9 cellular contexts compared by ENCODE assay signal in the genomic region with DNA sequence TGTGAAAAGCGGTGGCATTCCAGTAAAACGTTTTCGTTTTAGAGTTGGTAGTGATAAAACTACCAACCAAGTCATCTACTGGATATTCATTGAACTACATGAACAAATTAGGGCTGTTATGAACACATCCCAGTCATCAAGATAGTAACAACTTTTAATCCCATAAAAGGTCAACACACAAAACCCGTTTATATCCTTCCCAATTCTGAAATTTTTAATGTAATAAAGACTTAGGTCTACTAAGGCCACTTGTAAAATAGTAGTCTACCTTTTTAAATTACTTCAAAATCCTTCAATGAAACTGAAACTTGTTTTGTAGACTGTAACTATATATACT. TPM values are rescaled to one million over a fixed set of nuclear protein-coding genes. Genes with fewer than 3 reads are reported as not detected.
DNase-seq lines count a peak whose midpoint lies in the region; ATAC-seq and TF ChIP-seq lines count a peak whose summit lies in the region.
"Had no signal": no experiment of that assay in that cellular context is flagged by ENCODE, and none has a peak within 500 bp of the region (broad histone marks: within the 10 kb centered on the region; RNA-seq: fewer than 3 reads in every experiment).

No MANE protein-coding gene starts in this region.

- H3K4me1 Mint-ChIP-seq in T-helper 17 cell = peaks cover 30% of the 10 kb centered on the region
- peaks cover 10% of the 10 kb centered on the region for H3K4me1 Mint-ChIP-seq in glutamatergic neuron (ENCODE audit: low read depth, unreplicated experiment)

- H3K36me3 Mint-ChIP-seq in T-helper 17 cell (ENCODE audit: low read depth) = peaks cover 2% of the 10 kb centered on the region
- no peaks in the 10 kb centered on the region for H3K36me3 Mint-ChIP-seq in glutamatergic neuron (ENCODE audit: unreplicated experiment)

- H3K9ac ChIP-seq in stomach smooth muscle (ENCODE audit: low read length in 2 of 2) = peak overlapping the region in 1 of 2 donors; percentile 89

- H3K4me3 Mint-ChIP-seq in T-helper 17 cell (peak overlapping the region; percentile 97), glutamatergic neuron (ENCODE audit: unreplicated experiment) (peak overlapping the region; percentile 95)

- H3K9me3 Mint-ChIP-seq in glutamatergic neuron (ENCODE audit: unreplicated experiment) = peaks cover 4% of the 10 kb centered on the region

- peak overlapping the region; percentile 49 to 86 for H3K4me3 ChIP-seq in stomach smooth muscle (ENCODE audit: low read length in 2 of 2)

- H3K9me3 ChIP-seq in T-helper 17 cell (ENCODE audit: control insufficient read depth, low read length, poor library complexity, severe bottlenecking) = no peaks in the 10 kb centered on the region
- no peaks in the 10 kb centered on the region for H3K9me3 ChIP-seq in stomach smooth muscle (ENCODE audit: control insufficient read depth in 2 of 2, low read length in 2 of 2)

- peaks cover 6% of the 10 kb centered on the region for H3K4me1 ChIP-seq in stomach smooth muscle (ENCODE audit: control insufficient read depth, insufficient read depth, low read length)

- H3K27ac Mint-ChIP-seq in T-helper 17 cell (peak overlapping the region; percentile 97), glutamatergic neuron (ENCODE audit: unreplicated experiment) (peak overlapping the region; percentile 98)

- peak; percentile 15 for DNase-seq in SKM-1 treated with dmso at 0.1 percent for 144 hours (lab: John Stamatoyannopoulos, UW; ENCODE audit: unreplicated experiment)
- DNase-seq in SKM-1 (lab: John Stamatoyannopoulos, UW; ENCODE audit: unreplicated experiment) = no peak
- no peak for DNase-seq in T-helper 17 cell
- DNase-seq in glutamatergic neuron = no peak
- DNase-seq in NCI-H1105 (lab: John Stamatoyannopoulos, UW) = no peak
- no peak for DNase-seq in CD1c-positive myeloid dendritic cell (ENCODE audit: extremely low spot score)
- DNase-seq in substantia nigra (lab: John Stamatoyannopoulos, UW) = no peak
- DNase-seq: stimulated activated CD4-positive, alpha-beta T cell treated with anti-CD3 and anti-CD28 coated beads, Interleukin-4, amount 100 ng/mL, for 4 hours had no signal

- H3K27me3 Mint-ChIP-seq in T-helper 17 cell = no peaks in the 10 kb centered on the region
- H3K27me3 Mint-ChIP-seq in glutamatergic neuron (ENCODE audit: unreplicated experiment) = no peaks in the 10 kb centered on the region

- ATAC-seq in T-helper 17 cell = no peak

- peaks cover 0 to 3% of the 10 kb centered on the region in 2 donors for H3K36me3 ChIP-seq in stomach smooth muscle (ENCODE audit: control insufficient read depth in 2 of 2, insufficient read depth in 2 of 2, low read length in 2 of 2)

- no peaks in the 10 kb centered on the region for H3K27me3 ChIP-seq in stomach smooth muscle (ENCODE audit: control insufficient read depth in 1 of 2, insufficient read depth in 2 of 2, low read length in 2 of 2)

- no peak for TF ChIP-seq CTCF in glutamatergic neuron (IDR thresholded peaks at IDR 0.05; ENCODE audit: partially characterized antibody, unreplicated experiment)

- no peak overlapping the region for H3K27ac ChIP-seq in stomach smooth muscle (ENCODE audit: low read length)
- no peak overlapping the region for H3K27ac ChIP-seq in substantia nigra (ENCODE audit: low read depth, low read length, poor library complexity, severe bottlenecking)

RNA-seq across cellular contexts. Expression of gene ATAD1, which starts 1.2 kb away (rescaled TPM):
- total RNA-seq in T-helper 17 cell = 10 to 100 TPM; 25.1 to 32.2 TPM
- total RNA-seq in glutamatergic neuron (ENCODE audit: unreplicated experiment) = 79.0 TPM

RNA-seq across cellular contexts. Expression of gene KLLN, which starts 46.5 kb away (rescaled TPM):
- under 1 TPM; 0.21 to 0.55 TPM for total RNA-seq in T-helper 17 cell
- total RNA-seq in glutamatergic neuron (ENCODE audit: unreplicated experiment) = 0.27 TPM

RNA-seq across cellular contexts. Expression of gene PTEN, which starts 46.6 kb away (rescaled TPM):
- total RNA-seq in T-helper 17 cell = 10 to 100 TPM; 84.9 to 89.3 TPM
- 61.2 TPM for total RNA-seq in glutamatergic neuron (ENCODE audit: unreplicated experiment)
